ENCODE assay signal across 19 cellular contexts in the genomic region with DNA sequence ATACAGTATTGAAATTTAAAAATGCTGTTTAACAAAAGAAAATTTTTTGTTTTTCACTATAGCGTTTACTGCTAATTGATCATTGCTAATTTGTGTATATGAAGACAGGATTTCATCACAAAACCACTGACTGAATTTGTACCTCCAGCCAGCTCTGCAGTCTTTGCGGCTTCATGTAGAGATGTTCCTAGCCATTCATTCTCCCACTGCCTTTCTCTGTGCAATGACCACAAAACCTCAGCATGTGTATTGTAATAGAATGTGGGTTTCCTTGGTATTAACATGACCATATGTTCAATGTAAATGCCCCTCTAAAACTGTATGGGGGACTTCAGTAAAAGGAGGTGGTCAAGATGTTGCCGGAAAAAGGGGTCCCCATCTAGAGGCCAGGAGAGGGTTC.
"Had no signal": no experiment of that assay in that cellular context is flagged by ENCODE, and none has a peak within 500 bp of the region (broad histone marks: within the 10 kb centered on the region; RNA-seq: fewer than 3 reads in every experiment).

No MANE protein-coding gene starts in this region.

- H3K9me3 ChIP-seq: tibial nerve, uterus had no signal

- H3K36me3 Mint-ChIP-seq: naive thymus-derived CD8-positive, alpha-beta T cell had no signal

- H3K27ac Mint-ChIP-seq: activated naive CD4-positive, alpha-beta T cell treated with anti-CD3 and anti-CD28 coated beads, Interleukin-2, amount 50 U/mL, for 72 hours; dendritic cell treated with granulocyte-macrophage colony-stimulating factor and Interleukin-4, amounts not matched to agents 40 ng/mL and 50 ng/mL, for 4 days; naive thymus-derived CD8-positive, alpha-beta T cell; stimulated activated naive B cell treated with anti-CD40 and anti-IgM and Interleukin-4, amounts not matched to agents 10 μg/mL and 1 μg/mL and 100 μg/mL, for 72 hours had no signal

- H3K9me3 Mint-ChIP-seq: naive thymus-derived CD8-positive, alpha-beta T cell had no signal

- ATAC-seq: activated naive CD4-positive, alpha-beta T cell treated with anti-CD3 and anti-CD28 coated beads, Interleukin-2, amount 50 U/mL, for 72 hours; foreskin keratinocyte; naive thymus-derived CD8-positive, alpha-beta T cell had no signal

- H3K27ac ChIP-seq: foreskin keratinocyte, tibial nerve, uterus, VCaP had no signal

- H3K36me3 ChIP-seq: tibial nerve, uterus had no signal

- DNase-seq: activated CD4-positive, alpha-beta T cell treated with anti-CD3 and anti-CD28 coated beads, Interleukin-2, amount 50 U/mL, for 48 hours; activated CD8-positive, alpha-beta memory T cell treated with anti-CD3 and anti-CD28 coated beads, Interleukin-2, amount 50 U/mL, for 4 hours; activated gamma-delta T cell; activated T-cell treated with anti-CD3 and anti-CD28 coated beads, Interleukin-2, amount 50 U/mL, for 48 hours; effector memory CD4-positive, alpha-beta T cell; foreskin keratinocyte; kidney glomerular epithelial cell; mesenchymal stem cell; naive thymus-derived CD8-positive, alpha-beta T cell; posterior cingulate gyrus; retina; stimulated activated CD4-positive, alpha-beta T cell treated with anti-CD3 and anti-CD28 coated beads, Interleukin-2, amount 100 ng/mL, for 48 hours; stimulated activated naive B cell treated with anti-CD40 and anti-IgM and Interleukin-4, amounts not matched to agents 10 μg/mL and 1 μg/mL and 100 μg/mL, for 72 hours; substantia nigra; uterus had no signal

- H3K4me3 ChIP-seq: tibial nerve, uterus had no signal

- H3K27me3 ChIP-seq: foreskin keratinocyte, tibial nerve, uterus had no signal

- H3K4me3 Mint-ChIP-seq: dendritic cell treated with granulocyte-macrophage colony-stimulating factor and Interleukin-4, amounts not matched to agents 40 ng/mL and 50 ng/mL, for 4 days; naive thymus-derived CD8-positive, alpha-beta T cell; stimulated activated naive B cell treated with anti-CD40 and anti-IgM and Interleukin-4, amounts not matched to agents 10 μg/mL and 1 μg/mL and 100 μg/mL, for 72 hours had no signal

- H3K27me3 Mint-ChIP-seq: stimulated activated naive B cell treated with anti-CD40 and anti-IgM and Interleukin-4, amounts not matched to agents 10 μg/mL and 1 μg/mL and 100 μg/mL, for 72 hours had no signal
